In the genomic region with DNA sequence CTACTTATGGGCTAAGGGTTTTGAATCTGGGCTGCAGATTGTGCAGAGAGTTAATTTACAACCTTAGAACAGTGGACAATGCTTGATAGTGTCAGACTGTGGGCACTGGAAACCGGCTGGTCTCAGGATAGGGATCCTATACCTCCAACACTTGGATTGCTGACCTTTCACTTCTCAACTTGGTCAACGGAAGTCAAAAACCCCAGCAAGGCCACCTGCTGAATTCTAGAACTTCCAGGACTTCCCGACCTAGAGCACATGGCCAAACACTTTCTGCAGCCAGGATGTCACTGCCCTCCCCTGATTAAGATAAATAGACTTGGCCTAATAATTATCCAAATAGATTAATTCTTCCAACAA, we compare ENCODE assay signal across 10 cellular contexts. TPM values are rescaled to one million over a fixed set of nuclear protein-coding genes. Genes with fewer than 3 reads are reported as not detected.
DNase-seq lines count a peak whose midpoint lies in the region; ATAC-seq, FAIRE-seq and TF ChIP-seq lines count a peak whose summit lies in the region.
"Had no signal": no experiment of that assay in that cellular context is flagged by ENCODE, and none has a peak within 500 bp of the region (broad histone marks: within the 10 kb centered on the region; RNA-seq: fewer than 3 reads in every experiment).

No MANE protein-coding gene starts in this region.

- H3K4me2 ChIP-seq in SU-DHL-6 (ENCODE audit: low read depth, low read length, poor library complexity, severe bottlenecking) = no peak overlapping the region

- no peak overlapping the region for H3K9ac ChIP-seq in SU-DHL-6 (ENCODE audit: low read length)

- H3K4me1 ChIP-seq in esophagus squamous epithelium (peaks cover 34 to 99% (median 42%) of the 10 kb centered on the region in 3 donors), spleen (peaks cover 62 to 100% (median 94%) of the 10 kb centered on the region in 6 donors)

- no peak for FAIRE-seq in HTR-8/SVneo (lab: Jason Lieb, UNC)

- 64 to 68% methylated on average over 3 of the region's 3 CpGs for WGBS in esophagus squamous epithelium, 2 donors
- WGBS in spleen, 5 donors = 43 to 66% (median 54%) methylated on average over 3 of the region's 3 CpGs

- no peaks in the 10 kb centered on the region for H3K36me3 ChIP-seq in SU-DHL-6 (ENCODE audit: low read length)
- H3K36me3 ChIP-seq in esophagus squamous epithelium = peaks cover 4 to 39% (median 13%) of the 10 kb centered on the region in 3 donors
- H3K36me3 ChIP-seq in spleen = peaks cover 0 to 45% (median 33%) of the 10 kb centered on the region in 6 donors

- H3K79me2 ChIP-seq in SU-DHL-6 (ENCODE audit: insufficient read depth, low read length) = peaks cover 23% of the 10 kb centered on the region

- TF ChIP-seq CTCF in GM12864 (IDR thresholded peaks at IDR 0.05; ENCODE audit: low read depth, low read length, missing control alignments) = no peak
- no peak for TF ChIP-seq CTCF in SU-DHL-6 (IDR thresholded peaks at IDR 0.05; ENCODE audit: insufficient read depth, low read length, poor library complexity, severe bottlenecking)
- TF ChIP-seq CTCF in esophagus squamous epithelium (IDR thresholded peaks at IDR 0.05) = no peak
- TF ChIP-seq CTCF in spleen (IDR thresholded peaks at IDR 0.05 in 8 of 11, conservative IDR thresholded peaks at IDR 0.05 in 3 of 11) = no peak

- peaks cover 20% of the 10 kb centered on the region for H3F3A ChIP-seq in SU-DHL-6 (ENCODE audit: insufficient read depth)

- no peak for DNase-seq in GM12864 (ENCODE audit: low read depth)
- no peak for DNase-seq in esophagus squamous epithelium (lab: John Stamatoyannopoulos, UW)
- DNase-seq in spleen = no peak
- no peak for DNase-seq in HTR-8/SVneo (ENCODE audit: insufficient read length, low spot score)
- DNase-seq in dedifferentiated amniotic fluid mesenchymal stem cell (ENCODE audit: extremely low spot score) = no peak
- DNase-seq: NCI-H510A had no signal

- H2AFZ ChIP-seq in SU-DHL-6 (ENCODE audit: low read depth, low read length, severe bottlenecking) = no peak overlapping the region

- no peak for TF ChIP-seq POLR2A in esophagus squamous epithelium (IDR thresholded peaks at IDR 0.05)
- TF ChIP-seq POLR2A in spleen (IDR thresholded peaks at IDR 0.05) = no peak

- H3K4me3 ChIP-seq in GM12864 (ENCODE audit: low read depth, low read length) = peak overlapping the region; percentile 66
- no peak overlapping the region for H3K4me3 ChIP-seq in SU-DHL-6 (ENCODE audit: insufficient read depth, low read length, poor library complexity, severe bottlenecking)
- peak overlapping the region in 3 of 4 donors; percentile 35 to 88 (median 58) for H3K4me3 ChIP-seq in esophagus squamous epithelium
- H3K4me3 ChIP-seq in spleen = peak overlapping the region in 7 of 8 donors; percentile 38 to 88 (median 54)
- H3K4me3 ChIP-seq: SK-N-MC had no signal

- H3K27ac ChIP-seq in SU-DHL-6 (ENCODE audit: low read depth, low read length) = peak overlapping the region; percentile 91
- peak overlapping the region; percentile 93 to 99 (median 94) for H3K27ac ChIP-seq in esophagus squamous epithelium
- H3K27ac ChIP-seq in spleen = peak overlapping the region; percentile 96 to 100 (median 98)
- H3K27ac ChIP-seq: SK-N-MC had no signal

- H4K20me1 ChIP-seq in SU-DHL-6 (ENCODE audit: low read depth, low read length) = no peaks in the 10 kb centered on the region

- no peak for ATAC-seq in GM21360 (IDR thresholded peaks at IDR 0.05; ENCODE audit: unreplicated experiment)

- intact Hi-C loops in esophagus squamous epithelium (cut with DNase I) = no loop called here
- intact Hi-C loops in spleen (cut with DNase I; ENCODE audit: low total_unique reads) = no loop called here

- H3K9me3 ChIP-seq in SU-DHL-6 (ENCODE audit: insufficient read depth, low read length) (no peaks in the 10 kb centered on the region), esophagus squamous epithelium (no peaks in the 10 kb centered on the region), spleen (no peaks in the 10 kb centered on the region)

- no peaks in the 10 kb centered on the region for H3K9me2 ChIP-seq in SU-DHL-6 (replicated peaks; ENCODE audit: insufficient read depth, low read length)

- H3K27me3 ChIP-seq in SU-DHL-6 (ENCODE audit: low read length) (no peaks in the 10 kb centered on the region), esophagus squamous epithelium (peaks cover 0 to 12% (median 0%) of the 10 kb centered on the region in 4 donors), spleen (replicated peaks in 1 of 7) (no peaks in the 10 kb centered on the region)

RNA-seq across cellular contexts. Expression of gene DENND2D, which starts 0.3 kb away (rescaled TPM):
- total RNA-seq in esophagus squamous epithelium = 10 to 100 TPM; 55.3 to 73.3 (median 66.5) TPM
- 100 to 1,000 TPM; 127 to 182 (median 153) TPM for total RNA-seq in spleen
- polyA plus RNA-seq in spleen = 100 to 1,000 TPM in 2 of 3 donors, 10 to 100 TPM in 1; 90.3 to 106 (median 101) TPM

RNA-seq across cellular contexts. Expression of gene CHI3L2, which starts 26.7 kb away (rescaled TPM):
- total RNA-seq in esophagus squamous epithelium (10 to 100 TPM in 1 of 4 donors, 1 to 10 TPM in 2, under 1 TPM in 1; 0.57 to 42.4 (median 1.8) TPM), spleen (10 to 100 TPM in 6 of 7 donors, 1 to 10 TPM in 1; 6.0 to 58.3 (median 25.6) TPM)
- polyA plus RNA-seq in spleen = 100 to 1,000 TPM in 1 of 3 donors, 10 to 100 TPM in 2; 40.1 to 159 (median 59.2) TPM
- total RNA-seq: progenitor cell of endocrine pancreas had no signal
